12 cellular contexts compared by ENCODE assay signal in the genomic region with DNA sequence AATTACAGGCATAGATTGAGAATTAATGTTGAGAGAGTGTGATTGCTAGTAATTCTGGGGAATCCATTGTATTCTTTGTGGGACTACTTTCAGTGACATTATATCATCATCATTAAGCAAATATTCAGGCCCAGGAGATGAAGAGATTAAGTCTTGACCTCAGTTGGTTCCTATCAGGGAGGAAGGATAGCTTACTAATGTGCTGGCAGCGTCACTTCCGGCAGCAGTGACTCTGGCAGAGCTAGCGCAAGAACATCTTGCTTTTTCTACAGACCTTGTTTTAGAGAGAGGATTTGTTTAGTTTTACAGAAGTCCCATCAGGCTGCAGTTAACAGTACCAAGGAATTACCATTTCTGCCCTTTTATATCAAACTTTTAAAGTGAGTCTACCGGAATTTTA. TPM values are rescaled to one million over a fixed set of nuclear protein-coding genes. Genes with fewer than 3 reads are reported as not detected.
DNase-seq lines count a peak whose midpoint lies in the region; ATAC-seq lines count a peak whose summit lies in the region.
"Had no signal": no experiment of that assay in that cellular context is flagged by ENCODE, and none has a peak within 500 bp of the region (broad histone marks: within the 10 kb centered on the region; RNA-seq: fewer than 3 reads in every experiment).

No MANE protein-coding gene starts in this region.

- no peak overlapping the region for H3K9ac ChIP-seq in trophoblast cell (ENCODE audit: low read length)
- H3K9ac ChIP-seq: parathyroid adenoma had no signal

- H3K27ac ChIP-seq in CD8-positive, alpha-beta memory T cell (ENCODE audit: low read depth, low read length), result no peak overlapping the region
- no peak overlapping the region for H3K27ac ChIP-seq in trophoblast cell (ENCODE audit: low read depth, low read length)
- H3K27ac ChIP-seq: parathyroid adenoma had no signal

- H4K91ac ChIP-seq in trophoblast cell (ENCODE audit: low read depth, low read length), result no peak overlapping the region

- H2BK12ac ChIP-seq in trophoblast cell (ENCODE audit: low read length), result no peak overlapping the region

- peak overlapping the region in 5 of 7 donors; percentile 33 to 58 (median 46) for H3K4me3 Mint-ChIP-seq in CD8-positive, alpha-beta memory T cell
- peak overlapping the region; percentile 19 for H3K4me3 Mint-ChIP-seq in T-helper 17 cell
- H3K4me3 Mint-ChIP-seq: brain had no signal

- H3K27me3 Mint-ChIP-seq in CD8-positive, alpha-beta memory T cell, result no peaks in the 10 kb centered on the region
- no peaks in the 10 kb centered on the region for H3K27me3 Mint-ChIP-seq in T-helper 17 cell
- H3K27me3 Mint-ChIP-seq: brain had no signal

- no peak overlapping the region for H3K4me2 ChIP-seq in trophoblast cell (ENCODE audit: low read length)

- DNase-seq in CD8-positive, alpha-beta memory T cell, result peak in 1 of 5 donors; percentile 31
- peak in 1 of 3 donors; percentile 21 for DNase-seq in T-helper 17 cell
- peak; percentile 30 for DNase-seq in fibroblast of peridontal ligament (ENCODE audit: extremely low read depth)
- DNase-seq in trophoblast cell, result peak; percentile 50 to 63
- no peak for DNase-seq in DMS79 (lab: John Stamatoyannopoulos, UW)
- no peak for DNase-seq in SKM-1 (lab: John Stamatoyannopoulos, UW; ENCODE audit: unreplicated experiment)
- DNase-seq: NCI-H1105 treated with DMSO at 0.1 percent for 48 hours had no signal

- H4K12ac ChIP-seq in trophoblast cell (ENCODE audit: low read depth, low read length), result no peak overlapping the region

- no peak overlapping the region for H3K23ac ChIP-seq in trophoblast cell (ENCODE audit: low read length)

- no peak overlapping the region for H3K18ac ChIP-seq in trophoblast cell (ENCODE audit: low read length)

- H2BK120ac ChIP-seq in trophoblast cell (ENCODE audit: insufficient read depth, low read length, poor library complexity), result no peak overlapping the region

- peaks cover 35% of the 10 kb centered on the region for H3K4me1 ChIP-seq in CD8-positive, alpha-beta memory T cell (ENCODE audit: insufficient read depth, low read length)
- peaks cover 0 to 2% of the 10 kb centered on the region in 2 experiments for H3K4me1 ChIP-seq in trophoblast cell (ENCODE audit: control insufficient read depth in 1 of 2, insufficient read depth in 2 of 2, low read length in 2 of 2)

- no peaks in the 10 kb centered on the region for H3K36me3 ChIP-seq in CD8-positive, alpha-beta memory T cell (ENCODE audit: insufficient read depth, low read length)
- no peaks in the 10 kb centered on the region for H3K36me3 ChIP-seq in trophoblast cell (ENCODE audit: control insufficient read depth in 1 of 2, insufficient read depth in 2 of 2, low read length in 2 of 2)
- H3K36me3 ChIP-seq: Peyer's patch had no signal

- 100% methylated on average over 1 of the region's 4 CpGs for WGBS in trophoblast cell (ENCODE audit: extremely low coverage, insufficient coverage, insufficient read length)

- POLR2A ChIA-PET in CD8-positive, alpha-beta memory T cell (lab: Charles Lee), result no interaction called here

- no peak overlapping the region for H2BK5ac ChIP-seq in trophoblast cell (ENCODE audit: low read depth, low read length, poor library complexity)

- H4K8ac ChIP-seq in trophoblast cell (ENCODE audit: low read depth, low read length), result no peak overlapping the region

- H3K36me3 Mint-ChIP-seq in CD8-positive, alpha-beta memory T cell, result peaks cover 3 to 15% (median 4%) of the 10 kb centered on the region in 3 donors
- H3K36me3 Mint-ChIP-seq in T-helper 17 cell (ENCODE audit: low read depth), result peaks cover 3% of the 10 kb centered on the region
- H3K36me3 Mint-ChIP-seq: brain had no signal

- no peak overlapping the region for H3K4me3 ChIP-seq in CD8-positive, alpha-beta memory T cell (ENCODE audit: low read length)
- H3K4me3 ChIP-seq in trophoblast cell (ENCODE audit: low read depth, low read length), result no peak overlapping the region
- H3K4me3 ChIP-seq: Peyer's patch had no signal

- H3K9me3 Mint-ChIP-seq in CD8-positive, alpha-beta memory T cell, result no peaks in the 10 kb centered on the region
- H3K9me3 Mint-ChIP-seq: brain had no signal

- CTCF ChIA-PET in CD8-positive, alpha-beta memory T cell (lab: Charles Lee), result interaction anchor here (1.8 kb wide), 1 partner anchor 77 kb away, joined by 4 read pairs; no protein-coding TSS in a partner anchor

- no peak overlapping the region for H3K14ac ChIP-seq in trophoblast cell (ENCODE audit: low read length)

- H3K27me3 ChIP-seq in CD8-positive, alpha-beta memory T cell (ENCODE audit: insufficient read depth, low read length, poor library complexity, severe bottlenecking), result no peaks in the 10 kb centered on the region
- H3K27me3 ChIP-seq in trophoblast cell (ENCODE audit: insufficient read depth, low read length), result no peaks in the 10 kb centered on the region
- H3K27me3 ChIP-seq: Peyer's patch had no signal

- no peak overlapping the region for H2AFZ ChIP-seq in trophoblast cell (ENCODE audit: insufficient read depth, low read length, poor library complexity)
- H2AFZ ChIP-seq: parathyroid adenoma had no signal

- no peaks in the 10 kb centered on the region for H3K9me3 ChIP-seq in CD8-positive, alpha-beta memory T cell (ENCODE audit: low read length)
- no peaks in the 10 kb centered on the region for H3K9me3 ChIP-seq in T-helper 17 cell (ENCODE audit: control insufficient read depth, low read length, poor library complexity, severe bottlenecking)
- no peaks in the 10 kb centered on the region for H3K9me3 ChIP-seq in trophoblast cell (ENCODE audit: insufficient read depth, low read depth, low read length)
- H3K9me3 ChIP-seq: Peyer's patch had no signal

- H3K4me1 Mint-ChIP-seq in CD8-positive, alpha-beta memory T cell, result peaks cover 65 to 92% (median 90%) of the 10 kb centered on the region in 3 donors
- peaks cover 49% of the 10 kb centered on the region for H3K4me1 Mint-ChIP-seq in T-helper 17 cell

- ATAC-seq in T-helper 17 cell (peak; percentile 34), HG02798 (IDR thresholded peaks at IDR 0.05; ENCODE audit: poor library complexity, unreplicated experiment) (no peak), GM18870 (IDR thresholded peaks at IDR 0.05; ENCODE audit: unreplicated experiment) (no peak)

- H3K79me2 ChIP-seq in trophoblast cell (ENCODE audit: control insufficient read depth, insufficient read depth, low read length, poor library complexity), result peaks cover under 1% of the 10 kb centered on the region

- no peak overlapping the region for H2AK5ac ChIP-seq in trophoblast cell (ENCODE audit: low read length)

- peak overlapping the region; percentile 79 to 93 (median 87) for H3K27ac Mint-ChIP-seq in CD8-positive, alpha-beta memory T cell
- H3K27ac Mint-ChIP-seq in T-helper 17 cell, result peak overlapping the region; percentile 85
- H3K27ac Mint-ChIP-seq: brain had no signal

- no peak overlapping the region for H3K4ac ChIP-seq in trophoblast cell (ENCODE audit: low read depth, low read length)

- H3K79me1 ChIP-seq in trophoblast cell (ENCODE audit: low read length), result no peaks in the 10 kb centered on the region

RNA-seq across cellular contexts. Expression of a gene that starts 20.3 kb away (rescaled TPM):
- 10 to 100 TPM; 71.9 to 76.0 TPM for total RNA-seq in CD8-positive, alpha-beta memory T cell
- 170 TPM for polyA plus RNA-seq in CD8-positive, alpha-beta memory T cell
- total RNA-seq in T-helper 17 cell, result 10 to 100 TPM; 85.2 to 95.1 TPM
- polyA plus RNA-seq in trophoblast cell (2013), result 50.9 and 53.5 TPM in 2 replicates

RNA-seq across cellular contexts. Expression of a gene that starts 20.6 kb away (rescaled TPM):
- 10 to 100 TPM; 14.1 to 14.6 TPM for total RNA-seq in CD8-positive, alpha-beta memory T cell
- 48.4 TPM for polyA plus RNA-seq in CD8-positive, alpha-beta memory T cell
- 10 to 100 TPM; 56.7 to 70.0 TPM for total RNA-seq in T-helper 17 cell
- polyA plus RNA-seq in trophoblast cell (2013), result 20.9 and 23.4 TPM in 2 replicates

Comparison
In these comparisons a context has a peak if more than half of its experiments do, and no peak if none do; other contexts are left out.
1. DNase-seq: peak in fibroblast of peridontal ligament (single experiment) and trophoblast cell (2 of 2); none in DMS79 (single experiment) and SKM-1 (single experiment).